ENCODE assay signal across 2 cellular contexts in genomic region chr2:33430856-33431255, GRCh38.
TF ChIP-seq lines count a peak whose summit lies in the region.

No MANE protein-coding gene starts in this region.

TF ChIP-seq in A549, 52 proteins besides CTCF, POLR2A, EP300 and RAD21:
- no peak for TF ChIP-seq GATA3 (IDR thresholded peaks at IDR 0.05; ENCODE audit: borderline replicate concordance)
- TF ChIP-seq CHD4 (IDR thresholded peaks at IDR 0.05; ENCODE audit: borderline replicate concordance) = no peak
- no peak for TF ChIP-seq JUN (IDR thresholded peaks at IDR 0.05)
- TF ChIP-seq USF2 (IDR thresholded peaks at IDR 0.05) = no peak
- no peak for TF ChIP-seq E2F6 (IDR thresholded peaks at IDR 0.05; ENCODE audit: borderline replicate concordance, low read depth)
- no peak for TF ChIP-seq FOXS1 (CRISPR knock-in tag; IDR thresholded peaks at IDR 0.05)
- TF ChIP-seq KDM5A (IDR thresholded peaks at IDR 0.05) = no peak
- TF ChIP-seq EHMT2 (IDR thresholded peaks at IDR 0.05; ENCODE audit: low read depth) = no peak
- no peak for TF ChIP-seq KDM1A (IDR thresholded peaks at IDR 0.05; ENCODE audit: low read depth)
- TF ChIP-seq EHF (CRISPR knock-in tag; IDR thresholded peaks at IDR 0.05) = no peak
- TF ChIP-seq ZC3H11A (IDR thresholded peaks at IDR 0.05) = no peak
- no peak for TF ChIP-seq MAFK (IDR thresholded peaks at IDR 0.05; ENCODE audit: partially characterized antibody)
- TF ChIP-seq BCL3 (IDR thresholded peaks at IDR 0.05) = no peak
- no peak for TF ChIP-seq BHLHE40 (IDR thresholded peaks at IDR 0.05; ENCODE audit: low read depth, low read length)
- no peak for TF ChIP-seq FOSB (CRISPR knock-in tag; IDR thresholded peaks at IDR 0.05)
- no peak for TF ChIP-seq HOXB5 (CRISPR knock-in tag; IDR thresholded peaks at IDR 0.05)
- TF ChIP-seq RCOR1 (IDR thresholded peaks at IDR 0.05; ENCODE audit: low read depth, low read length) = no peak
- TF ChIP-seq SMC3 (IDR thresholded peaks at IDR 0.05) = no peak
- TF ChIP-seq MAZ (IDR thresholded peaks at IDR 0.05; ENCODE audit: borderline replicate concordance, low read depth, low read length) = no peak
- no peak for TF ChIP-seq RNF2 (IDR thresholded peaks at IDR 0.05; ENCODE audit: borderline replicate concordance, low read depth)

TF ChIP-seq in K562, 482 proteins besides CTCF, POLR2A, EP300 and RAD21:
- TF ChIP-seq ETV1 (tag; conservative IDR thresholded peaks at IDR 0.05; ENCODE audit: low read depth) = no peak
- no peak for TF ChIP-seq ZNF140 (CRISPR knock-in tag; IDR thresholded peaks at IDR 0.05)
- no peak for TF ChIP-seq CEBPB (tag; IDR thresholded peaks at IDR 0.05)
- TF ChIP-seq TCF3 (CRISPR knock-in tag; IDR thresholded peaks at IDR 0.05) = no peak
- no peak for TF ChIP-seq PREB (CRISPR knock-in tag; IDR thresholded peaks at IDR 0.05)
- no peak for TF ChIP-seq LEF1 (IDR thresholded peaks at IDR 0.05)
- no peak for TF ChIP-seq KLF16 (IDR thresholded peaks at IDR 0.05)
- no peak for TF ChIP-seq ILK (tag; IDR thresholded peaks at IDR 0.05; ENCODE audit: borderline replicate concordance, low read depth)
- TF ChIP-seq ASH1L (IDR thresholded peaks at IDR 0.05; ENCODE audit: borderline replicate concordance, low read depth, partially characterized antibody) = no peak
- TF ChIP-seq PRDM10 (IDR thresholded peaks at IDR 0.05; ENCODE audit: partially characterized antibody) = no peak
- TF ChIP-seq CEBPG (CRISPR knock-in tag; IDR thresholded peaks at IDR 0.05) = no peak
- TF ChIP-seq CEBPG (tag; conservative IDR thresholded peaks at IDR 0.05 in 1 of 2, IDR thresholded peaks at IDR 0.05 in 1 of 2) = no peak
- no peak for TF ChIP-seq SAP30 (IDR thresholded peaks at IDR 0.05; ENCODE audit: borderline replicate concordance, insufficient read depth, low read depth, low read length, poor library complexity, severe bottlenecking)
- TF ChIP-seq NFE2L1 (tag; IDR thresholded peaks at IDR 0.05; ENCODE audit: borderline replicate concordance, low read depth) = no peak
